ENCODE assay signal across 24 cellular contexts in genomic region chr3:13863422-13863821, GRCh38. TPM values are rescaled to one million over a fixed set of nuclear protein-coding genes. Genes with fewer than 3 reads are reported as not detected.
DNase-seq lines count a peak whose midpoint lies in the region; ATAC-seq, FAIRE-seq and TF ChIP-seq lines count a peak whose summit lies in the region.
"Had no signal": no experiment of that assay in that cellular context is flagged by ENCODE, and none has a peak within 500 bp of the region (broad histone marks: within the 10 kb centered on the region; RNA-seq: fewer than 3 reads in every experiment).

No MANE protein-coding gene starts in this region.

- no peaks in the 10 kb centered on the region for H3K36me3 ChIP-seq in HAP-1 (replicated peaks)
- H3K36me3 ChIP-seq in K562 (ENCODE audit: control insufficient read depth, insufficient read depth, low read length) = no peaks in the 10 kb centered on the region
- H3K36me3 ChIP-seq in neural cell (ENCODE audit: insufficient read depth, low read length) = peaks cover 9% of the 10 kb centered on the region
- H3K36me3 ChIP-seq: SJSA1 had no signal

- H3K4me1 ChIP-seq in A549 (no peaks in the 10 kb centered on the region), HAP-1 (peaks cover 6% of the 10 kb centered on the region), K562 (replicated peaks in 1 of 2; ENCODE audit: control insufficient read depth in 2 of 2, insufficient read depth in 2 of 2, low read length in 2 of 2) (no peaks in the 10 kb centered on the region)
- H3K4me1 ChIP-seq: SJSA1 had no signal

- DNase-seq in A549 (ENCODE audit: low read depth in 1 of 2, low spot score in 1 of 2) (no peak), HAP-1 (ENCODE audit: low spot score in 2 of 2) (peak; percentile 39 to 61), K562 (ENCODE audit: extremely low read depth in 1 of 4, low spot score in 3 of 4) (no peak), SKM-1 (lab: John Stamatoyannopoulos, UW; ENCODE audit: unreplicated experiment) (no peak), AG08395 (ENCODE audit: low spot score) (no peak)
- DNase-seq: CD8-positive, alpha-beta T cell; H9; Karpas-422; MV-4-11; NCI-H1105 treated with DMSO at 0.1 percent for 48 hours; NCI-H2081; NCI-H2171; NCI-H526; OCI-M1 had no signal

- no TSS peak for BruUV-seq in K562 (replicated peaks; lab: Mats Ljungman, UMichigan)

- H3K4me2 ChIP-seq in A549 (no peak overlapping the region), K562 (ENCODE audit: insufficient read depth, low read length) (no peak overlapping the region), neural cell (ENCODE audit: low read length) (no peak overlapping the region)

- no peak overlapping the region for H2AFZ ChIP-seq in K562 (ENCODE audit: low read depth, low read length)
- H2AFZ ChIP-seq in neural cell (ENCODE audit: low read depth, low read length) = no peak overlapping the region

- no peaks in the 10 kb centered on the region for H3K79me2 ChIP-seq in K562 (ENCODE audit: control insufficient read depth, insufficient read depth, low read length)
- H3K79me2 ChIP-seq in neural cell (replicated peaks; ENCODE audit: insufficient read depth, low read length) = no peaks in the 10 kb centered on the region

- CTCF ChIA-PET in A549 (lab: Yijun Ruan, JAX) = interaction anchor here (1.3 to 1.5 kb wide), 2 partner anchors 17 to 208 kb away, joined by 3 to 6 read pairs; partner anchors contain the start of gene WNT7A
- CTCF ChIA-PET in K562 (lab: Yijun Ruan, JAX; ENCODE audit: low intra/inter-chr PET ratio) = no interaction called here

- H3K4me3 ChIP-seq in A549 = no peak overlapping the region
- no peak overlapping the region for H3K4me3 ChIP-seq in HAP-1
- H3K4me3 ChIP-seq in K562 = no peak overlapping the region
- no peak overlapping the region for H3K4me3 ChIP-seq in neural cell (ENCODE audit: low read length)
- H3K4me3 ChIP-seq: SJSA1 had no signal

- H3K9me3 ChIP-seq in A549 = no peaks in the 10 kb centered on the region
- no peaks in the 10 kb centered on the region for H3K9me3 ChIP-seq in HAP-1
- H3K9me3 ChIP-seq in K562 (replicated peaks; ENCODE audit: control insufficient read depth, insufficient read depth, low read depth, low read length) = no peaks in the 10 kb centered on the region
- H3K9me3 ChIP-seq in neural cell (ENCODE audit: low read length) = no peaks in the 10 kb centered on the region
- H3K9me3 ChIP-seq: SJSA1 had no signal

- FAIRE-seq in A549 (lab: Jason Lieb, UNC) (no peak), K562 (lab: Jason Lieb, UNC) (no peak)
- FAIRE-seq: A204.1, GM12891, HTR-8/SVneo, RCC 7860 had no signal

- WGBS in A549 (ENCODE audit: missing lambda C conversion rate) = 50% methylated on average over 6 of the region's 6 CpGs
- WGBS in K562 (ENCODE audit: insufficient coverage, low coverage, missing lambda C conversion rate) = 1% methylated on average over 6 of the region's 6 CpGs

- POLR2A ChIA-PET in A549 (lab: Yijun Ruan, JAX) (no interaction called here), K562 (lab: Yijun Ruan, JAX) (interaction anchor here (0.7 to 1.2 kb wide), 3 partner anchors 185 to 1984 kb away, joined by 3 to 5 read pairs (median 4); no protein-coding TSS in a partner anchor)

- H3K27me3 ChIP-seq in HAP-1 (ENCODE audit: low read depth) = no peaks in the 10 kb centered on the region
- peaks cover 16 to 60% of the 10 kb centered on the region in 2 experiments; a peak in 4 of 5 replicates for H3K27me3 ChIP-seq in K562 (ENCODE audit: control insufficient read depth in 2 of 2, insufficient read depth in 2 of 2, low read length in 2 of 2)
- H3K27me3 ChIP-seq in neural cell (ENCODE audit: insufficient read depth, low read depth, low read length) = no peaks in the 10 kb centered on the region

- TF ChIP-seq RAD21 in A549 (conservative IDR thresholded peaks at IDR 0.05 in 1 of 2, IDR thresholded peaks at IDR 0.05 in 1 of 2) (no peak), K562 (CRISPR knock-in tag; conservative IDR thresholded peaks at IDR 0.05 in 1 of 2, IDR thresholded peaks at IDR 0.05 in 1 of 2) (no peak), neural cell (conservative IDR thresholded peaks at IDR 0.05) (no peak)

- TF ChIP-seq EP300 in A549 (IDR thresholded peaks at IDR 0.05) (no peak), K562 (IDR thresholded peaks at IDR 0.05; ENCODE audit: low read length) (no peak), neural cell (conservative IDR thresholded peaks at IDR 0.05; ENCODE audit: poor library complexity, severe bottlenecking) (no peak)

- no peaks in the 10 kb centered on the region for H3K9me1 ChIP-seq in K562 (ENCODE audit: control insufficient read depth, insufficient read depth, low read length)

- in situ Hi-C loops in HAP-1 (cut with MboI; ENCODE audit: low sequenced_read_pairs) = no loop called here
- in situ Hi-C loops in K562 (cut with MboI) = no loop called here

- no peak for TF ChIP-seq CTCF in A549 (IDR thresholded peaks at IDR 0.05)
- no peak for TF ChIP-seq CTCF in K562 (IDR thresholded peaks at IDR 0.05 in 2 of 3, conservative IDR thresholded peaks at IDR 0.05 in 1 of 3; ENCODE audit: insufficient read depth in 2 of 3, low read depth in 1 of 3, low read length in 3 of 3)
- TF ChIP-seq CTCF in neural cell (IDR thresholded peaks at IDR 0.05; ENCODE audit: poor library complexity, severe bottlenecking) = no peak

- no peak overlapping the region for H3K27ac ChIP-seq in A549
- no peak overlapping the region for H3K27ac ChIP-seq in K562 (ENCODE audit: extremely low read depth, low read depth, low read length)
- H3K27ac ChIP-seq in neural cell (ENCODE audit: low read length) = no peak overlapping the region
- H3K27ac ChIP-seq: SJSA1 had no signal

- TF ChIP-seq POLR2A in A549 (IDR thresholded peaks at IDR 0.05; ENCODE audit: low read length) (no peak), K562 (conservative IDR thresholded peaks at IDR 0.05) (no peak)

- H3K9ac ChIP-seq in K562 (ENCODE audit: insufficient read depth in 1 of 2, low read depth in 2 of 2, low read length in 2 of 2) (no peak overlapping the region), neural cell (ENCODE audit: low read length) (peak overlapping the region; percentile 1)

- no peaks in the 10 kb centered on the region for H3F3A ChIP-seq in neural cell (ENCODE audit: insufficient read depth, low read length, poor library complexity, severe bottlenecking)

- ATAC-seq in A549 (no peak), K562 (no peak), SK-N-SH treated with all-trans-retinoic acid at 6 μM for 48 hours (no peak)
- ATAC-seq: CD8-positive, alpha-beta T cell; Right ventricle myocardium inferior had no signal

- intact Hi-C loops in K562 (cut with micrococcal nuclease) = no loop called here

- H4K20me1 ChIP-seq in K562 (replicated peaks; ENCODE audit: control insufficient read depth, insufficient read depth, low read length) (no peaks in the 10 kb centered on the region; the same call in 1 of the 2 replicates), neural cell (ENCODE audit: insufficient read depth) (no peaks in the 10 kb centered on the region)

- H3K9me2 ChIP-seq in neural cell (ENCODE audit: insufficient read depth, low read length) = no peaks in the 10 kb centered on the region

TF ChIP-seq in A549, 52 proteins besides CTCF, POLR2A, EP300 and RAD21 (continues in another document):
- no peak for TF ChIP-seq FOSL2 (IDR thresholded peaks at IDR 0.05)
- no peak for TF ChIP-seq FOSL2 (CRISPR knock-in tag; IDR thresholded peaks at IDR 0.05)

TF ChIP-seq in K562, 482 proteins besides CTCF, POLR2A, EP300 and RAD21 (continues in another document):
- TF ChIP-seq ZFP1 (CRISPR knock-in tag; IDR thresholded peaks at IDR 0.05) (no peak), YY1 (IDR thresholded peaks at IDR 0.05; ENCODE audit: borderline replicate concordance in 1 of 3, control insufficient read depth in 1 of 3, extremely low read depth in 1 of 3, insufficient read depth in 3 of 3, insufficient read length in 1 of 3, insufficient replicate concordance in 2 of 3, low read depth in 1 of 3, low read length in 2 of 3) (peak in 1 of 3 experiments; percentile 22)

TF ChIP-seq in neural cell, 6 proteins besides CTCF, POLR2A, EP300 and RAD21 (continues in another document):
- no peak for TF ChIP-seq TAF1 (IDR thresholded peaks at IDR 0.05; ENCODE audit: low read depth)

TF ChIP-seq in SK-N-SH treated with all-trans-retinoic acid at 6 μM for 48 hours, 23 proteins besides CTCF, POLR2A, EP300 and RAD21 (continues in another document):
- no peak for TF ChIP-seq ARNTL (CRISPR knock-in tag; IDR thresholded peaks at IDR 0.05; ENCODE audit: borderline replicate concordance, low read depth)
- TF ChIP-seq RARB (CRISPR knock-in tag; IDR thresholded peaks at IDR 0.05) = no peak
- no peak for TF ChIP-seq TOX (CRISPR knock-in tag; IDR thresholded peaks at IDR 0.05; ENCODE audit: borderline replicate concordance)

RNA-seq across cellular contexts. Expression of gene WNT7A, which starts 16.4 kb away (rescaled TPM):
- polyA plus RNA-seq in A549 (2011; rRNA removed) (0.01 and 0.03 TPM in 2 replicates), A549 (2017; fragmentation: RNase III; extraction: RNeasy Plus Mini Kit Qiagen cat#74134 plus additional on column Dnase treatment) (0.03 to 0.04 TPM in 2 of 3 replicates, not detected in the other), K562 (2011; rRNA removed) (0.03 TPM in 1 of 2 replicates, not detected in the other), K562 (2014; fragmentation: Illumina TruSeq; extraction: Trizol) (not detected in 2 replicates), K562 (2014; fragmentation: Nextera tagmentation; extraction: Ambion mirVana) (not detected), K562 (2014; rRNA removed) (not detected in 2 replicates), neural cell (13.3 and 17.7 TPM in 2 replicates)
- polyA plus RNA-seq in A549 (2012; cell fraction: cytosol; rRNA removed) = 0.03 and 0.04 TPM in 2 replicates
- polyA plus RNA-seq in A549 (2012; cell fraction: nucleus; rRNA removed) = 0.07 and 0.11 TPM in 2 replicates
- 0.04 TPM in 1 of 2 replicates, not detected in the other for polyA minus RNA-seq in A549 (2011; rRNA and poly(A)+ RNA removed)
- not detected in 2 replicates for total RNA-seq in K562 (2011; cell fraction: chromatin; rRNA removed; ENCODE audit: low replicate concordance)
- total RNA-seq in K562 (2011; cell fraction: nucleolus; rRNA removed) = not detected in 2 replicates
- not detected in 2 replicates for total RNA-seq in K562 (2011; cell fraction: nucleoplasm; rRNA removed)
- total RNA-seq in K562 (2014; rRNA removed) (not detected in 2 replicates), K562 (2014; rRNA removed; fragmentation: Illumina TruSeq; extraction: Trizol) (not detected in 2 replicates), K562 (2015; rRNA removed; fragmentation: Illumina TruSeq; extraction: Trizol) (not detected in 2 replicates), K562 (2021) (not detected in 2 replicates)
- 0.07 TPM in 1 of 2 replicates, not detected in the other for polyA plus RNA-seq in K562 (2011; cell fraction: cytosol; rRNA removed)
- not detected in 2 replicates for polyA plus RNA-seq in K562 (2011; cell fraction: nucleus; rRNA removed)
- polyA plus RNA-seq in K562 (2012) = 0.05 TPM in 1 of 2 replicates, not detected in the other
- polyA minus RNA-seq in K562 (2011; rRNA and poly(A)+ RNA removed) = not detected in 2 replicates
- polyA minus RNA-seq in K562 (2011; cell fraction: cytosol; rRNA and poly(A)+ RNA removed) = not detected in 2 replicates
- polyA minus RNA-seq in K562 (2011; cell fraction: nucleus; rRNA and poly(A)+ RNA removed) = not detected in 2 replicates
- polyA minus RNA-seq in neural cell = 35.8 and 37.4 TPM in 2 replicates
- total RNA-seq: G401, H9, Right ventricle myocardium inferior, SJSA1 had no signal
- polyA plus RNA-seq: BJ had no signal

Comparison
In these comparisons a context has a peak if more than half of its experiments do, and no peak if none do; other contexts are left out.
1. DNase-seq: peak in HAP-1 (2 of 2); none in A549 (0 of 2), K562 (0 of 4), SKM-1 (single experiment) and AG08395 (single experiment).
2. RNA of gene WNT7A, which starts 16.4 kb away (polyA plus RNA-seq): 13.3 to 17.7 TPM in neural cell; 0.01 to 0.11 TPM in A549 and 0.03 to 0.07 TPM in K562; every median in the first group is over 10 times any median in the second.
3. Of the 35 proteins assayed by ChIP-seq in both K562 and A549: peak only in K562: none; only in A549: MAFK; in both: none; in neither: 34.